In genomic region chr9:129007766-129008468, GRCh38 we compare ENCODE assay signal across 14 cellular contexts. TPM values are rescaled to one million over a fixed set of nuclear protein-coding genes. Genes with fewer than 3 reads are reported as not detected.
DNase-seq lines count a peak whose midpoint lies in the region; ATAC-seq, FAIRE-seq and TF ChIP-seq lines count a peak whose summit lies in the region.
"Had no signal": no experiment of that assay in that cellular context is flagged by ENCODE, and none has a peak within 500 bp of the region (broad histone marks: within the 10 kb centered on the region; RNA-seq: fewer than 3 reads in every experiment).

No MANE protein-coding gene starts in this region.

- CTCF ChIA-PET in K562 (lab: Yijun Ruan, JAX; ENCODE audit: low intra/inter-chr PET ratio) = no interaction called here

- no peak overlapping the region for H2AFZ ChIP-seq in K562 (ENCODE audit: low read depth, low read length)
- H2AFZ ChIP-seq: parathyroid adenoma had no signal

- no peaks in the 10 kb centered on the region for H3K79me2 ChIP-seq in K562 (ENCODE audit: control insufficient read depth, insufficient read depth, low read length)

- H3K27me3 Mint-ChIP-seq in IgD-negative memory B cell = no peaks in the 10 kb centered on the region
- H3K27me3 Mint-ChIP-seq in neural crest cell (ENCODE audit: low read depth) = peaks cover 5% of the 10 kb centered on the region

- TF ChIP-seq CTCF in K562 (IDR thresholded peaks at IDR 0.05 in 2 of 3, conservative IDR thresholded peaks at IDR 0.05 in 1 of 3; ENCODE audit: insufficient read depth in 2 of 3, low read depth in 1 of 3, low read length in 3 of 3) (no peak), neural crest cell (conservative IDR thresholded peaks at IDR 0.05) (no peak), omental fat pad (IDR thresholded peaks at IDR 0.05) (no peak)

- ATAC-seq in K562 (no peak), omental fat pad (ENCODE audit: low FRiP score) (no peak), HG03342 (IDR thresholded peaks at IDR 0.05; ENCODE audit: unreplicated experiment) (no peak), GM19455 (IDR thresholded peaks at IDR 0.05; ENCODE audit: unreplicated experiment) (no peak)

- H3K27me3 ChIP-seq in BLaER1 (no peaks in the 10 kb centered on the region), K562 (ENCODE audit: control insufficient read depth in 2 of 2, insufficient read depth in 2 of 2, low read length in 2 of 2) (no peaks in the 10 kb centered on the region)

- H3K4me1 Mint-ChIP-seq in IgD-negative memory B cell (peaks cover 1 to 6% (median 4%) of the 10 kb centered on the region in 3 donors), neural crest cell (peaks cover 5% of the 10 kb centered on the region)
- H3K4me1 Mint-ChIP-seq: immature natural killer cell had no signal

- WGBS in K562 (ENCODE audit: insufficient coverage, low coverage, missing lambda C conversion rate) = 92% methylated on average over 15 of the region's 18 CpGs

- DNase-seq in K562 (ENCODE audit: extremely low read depth in 1 of 4, low spot score in 3 of 4) (no peak), neural crest cell (ENCODE audit: low read depth, low spot score) (no peak), omental fat pad (ENCODE audit: low spot score) (no peak), NCI-H2029 treated with DMSO at 0.1 percent for 48 hours (lab: John Stamatoyannopoulos, UW) (no peak)
- DNase-seq: dermis blood vessel endothelial cell, immature natural killer cell, KBM-7, NCI-H187 treated with DMSO at 0.1 percent for 48 hours, WERI-Rb-1 had no signal

- H3K4me3 ChIP-seq in BLaER1 (no peak overlapping the region), K562 (no peak overlapping the region)

- H4K20me1 ChIP-seq in BLaER1 (peaks cover 37% of the 10 kb centered on the region; the same call in 1 of the 2 replicates), K562 (replicated peaks; ENCODE audit: control insufficient read depth, insufficient read depth, low read length) (peaks cover 17% of the 10 kb centered on the region)

- TSS peak; percentile 25 for BruUV-seq in K562 (replicated peaks; lab: Mats Ljungman, UMichigan)

- no peak for FAIRE-seq in K562 (lab: Jason Lieb, UNC)

- peak; percentile 9; the same call in 1 of the 2 replicates for TF ChIP-seq POLR2A in K562 (conservative IDR thresholded peaks at IDR 0.05)

- H3K36me3 ChIP-seq in BLaER1 (peaks cover 99% of the 10 kb centered on the region), K562 (ENCODE audit: control insufficient read depth, insufficient read depth, low read length) (peaks cover 92% of the 10 kb centered on the region)

- H3K9me3 ChIP-seq in BLaER1 = no peaks in the 10 kb centered on the region
- no peaks in the 10 kb centered on the region for H3K9me3 ChIP-seq in K562 (replicated peaks; ENCODE audit: control insufficient read depth, insufficient read depth, low read depth, low read length)

- no peaks in the 10 kb centered on the region for H3K9me1 ChIP-seq in K562 (ENCODE audit: control insufficient read depth, insufficient read depth, low read length)

- POLR2A ChIA-PET in K562 (lab: Yijun Ruan, JAX) = interaction anchor here (1.0 to 3.4 kb wide), 2 partner anchors 15 to 619 kb away, joined by 4 to 15 read pairs; partner anchors contain the start of gene NTMT1

- TF ChIP-seq RAD21 in K562 (CRISPR knock-in tag; conservative IDR thresholded peaks at IDR 0.05 in 1 of 2, IDR thresholded peaks at IDR 0.05 in 1 of 2) = no peak

- H3K36me3 Mint-ChIP-seq in IgD-negative memory B cell (peaks cover 2% of the 10 kb centered on the region), neural crest cell (ENCODE audit: low read depth) (peaks cover 8% of the 10 kb centered on the region)

- no peak overlapping the region for H3K9ac ChIP-seq in BLaER1
- peak overlapping the region in 1 of 2 experiments; percentile 67; a peak in 2 of 4 replicates for H3K9ac ChIP-seq in K562 (ENCODE audit: insufficient read depth in 1 of 2, low read depth in 2 of 2, low read length in 2 of 2)
- H3K9ac ChIP-seq: parathyroid adenoma had no signal

- no peaks in the 10 kb centered on the region for H3K9me3 Mint-ChIP-seq in IgD-negative memory B cell
- no peaks in the 10 kb centered on the region for H3K9me3 Mint-ChIP-seq in neural crest cell
- H3K9me3 Mint-ChIP-seq: immature natural killer cell had no signal

- H3K4me2 ChIP-seq in BLaER1 (peak overlapping the region; percentile 25), K562 (ENCODE audit: insufficient read depth, low read length) (no peak overlapping the region)

- peaks cover 38% of the 10 kb centered on the region for H3K4me1 ChIP-seq in BLaER1
- peaks cover 0 to 46% of the 10 kb centered on the region in 2 experiments; a peak in 3 of 5 replicates for H3K4me1 ChIP-seq in K562 (replicated peaks in 1 of 2; ENCODE audit: control insufficient read depth in 2 of 2, insufficient read depth in 2 of 2, low read length in 2 of 2)
- H3K4me1 ChIP-seq: parathyroid adenoma had no signal

- in situ Hi-C loops in K562 (cut with MboI) = no loop called here

- intact Hi-C loops in K562 (cut with micrococcal nuclease) = loop anchor here (5.0 kb wide), 1 partner anchor 276 kb away; no protein-coding TSS in a partner anchor

- peak overlapping the region; percentile 41; the same call in 1 of the 2 replicates for H3K27ac ChIP-seq in BLaER1
- no peak overlapping the region for H3K27ac ChIP-seq in K562 (ENCODE audit: extremely low read depth, low read depth, low read length)
- H3K27ac ChIP-seq: parathyroid adenoma, WERI-Rb-1 had no signal

- TF ChIP-seq EP300 in K562 (IDR thresholded peaks at IDR 0.05; ENCODE audit: low read length) = no peak

- H3K4me3 Mint-ChIP-seq in IgD-negative memory B cell (no peak overlapping the region), neural crest cell (peak overlapping the region; percentile 44)
- H3K4me3 Mint-ChIP-seq: immature natural killer cell had no signal

- H3K27ac Mint-ChIP-seq in IgD-negative memory B cell (peak overlapping the region in 2 of 3 donors; percentile 71 to 80), neural crest cell (ENCODE audit: unreplicated experiment) (peak overlapping the region; percentile 78)
- H3K27ac Mint-ChIP-seq: immature natural killer cell had no signal

TF ChIP-seq in K562, 482 proteins besides CTCF, POLR2A, EP300 and RAD21:
- TF ChIP-seq MYNN (IDR thresholded peaks at IDR 0.05) (0 out of 2 replicates have a peak, but pooled peaks have one; percentile 14), MYNN (CRISPR knock-in tag; IDR thresholded peaks at IDR 0.05) (no peak), RBM22 (IDR thresholded peaks at IDR 0.05; ENCODE audit: low read depth, low read length, poor library complexity, severe bottlenecking) (peak; percentile 74), SUPT5H (IDR thresholded peaks at IDR 0.05) (peak; percentile 26; the same call in 1 of the 2 replicates), POLR2G (IDR thresholded peaks at IDR 0.05; ENCODE audit: low read depth, low read length) (peak; percentile 76), ZNF274 (IDR thresholded peaks at IDR 0.05; ENCODE audit: borderline replicate concordance, low read depth, low read length) (no peak), ZNF764 (CRISPR knock-in tag; IDR thresholded peaks at IDR 0.05; ENCODE audit: low read depth) (no peak), RFX1 (IDR thresholded peaks at IDR 0.05) (no peak)

RNA-seq across cellular contexts. Expression of gene SH3GLB2, which starts 20.2 kb away (rescaled TPM):
- polyA plus RNA-seq in IgD-negative memory B cell = 27.7 TPM
- total RNA-seq in K562 (2011; cell fraction: chromatin; rRNA removed; ENCODE audit: low replicate concordance) = 56.9 and 171 TPM in 2 replicates
- 132 and 142 TPM in 2 replicates for total RNA-seq in K562 (2011; cell fraction: nucleolus; rRNA removed)
- total RNA-seq in K562 (2011; cell fraction: nucleoplasm; rRNA removed) = 83.5 and 91.6 TPM in 2 replicates
- total RNA-seq in K562 (2014; rRNA removed) = 58.8 and 72.7 TPM in 2 replicates
- 17.3 and 23.0 TPM in 2 replicates for total RNA-seq in K562 (2014; rRNA removed; fragmentation: Illumina TruSeq; extraction: Trizol)
- total RNA-seq in K562 (2015; rRNA removed; fragmentation: Illumina TruSeq; extraction: Trizol) = 35.2 and 35.9 TPM in 2 replicates
- 88.4 and 90.2 TPM in 2 replicates for total RNA-seq in K562 (2021)
- 60.6 and 64.2 TPM in 2 replicates for polyA plus RNA-seq in K562 (2011; rRNA removed)
- 57.8 and 99.1 TPM in 2 replicates for polyA plus RNA-seq in K562 (2011; cell fraction: cytosol; rRNA removed)
- 381 and 681 TPM in 2 replicates for polyA plus RNA-seq in K562 (2011; cell fraction: nucleus; rRNA removed)
- 72.8 and 106 TPM in 2 replicates for polyA plus RNA-seq in K562 (2012)
- polyA plus RNA-seq in K562 (2014; fragmentation: Illumina TruSeq; extraction: Trizol) = 63.3 and 68.6 TPM in 2 replicates
- under 1 TPM; 0.20 to 0.98 TPM for polyA plus RNA-seq in K562 (2014; fragmentation: Nextera tagmentation; extraction: Ambion mirVana)
- 118 and 124 TPM in 2 replicates for polyA plus RNA-seq in K562 (2014; rRNA removed)
- 7.6 and 15.5 TPM in 2 replicates for polyA minus RNA-seq in K562 (2011; rRNA and poly(A)+ RNA removed)
- 24.0 and 25.5 TPM in 2 replicates for polyA minus RNA-seq in K562 (2011; cell fraction: cytosol; rRNA and poly(A)+ RNA removed)
- polyA minus RNA-seq in K562 (2011; cell fraction: nucleus; rRNA and poly(A)+ RNA removed) = 32.9 and 40.3 TPM in 2 replicates
- total RNA-seq in neural crest cell = 71.7 and 76.1 TPM in 2 replicates
- 10 to 100 TPM; 55.5 to 75.5 (median 65.1) TPM for total RNA-seq in omental fat pad

RNA-seq across cellular contexts. Expression of gene MIGA2, which starts 28.5 kb away (rescaled TPM):
- polyA plus RNA-seq in IgD-negative memory B cell = 11.4 TPM
- 92.3 and 308 TPM in 2 replicates for total RNA-seq in K562 (2011; cell fraction: chromatin; rRNA removed; ENCODE audit: low replicate concordance)
- total RNA-seq in K562 (2011; cell fraction: nucleolus; rRNA removed) = 215 and 248 TPM in 2 replicates
- 114 and 139 TPM in 2 replicates for total RNA-seq in K562 (2011; cell fraction: nucleoplasm; rRNA removed)
- total RNA-seq in K562 (2014; rRNA removed) = 25.4 and 30.5 TPM in 2 replicates
- 5.3 and 7.3 TPM in 2 replicates for total RNA-seq in K562 (2014; rRNA removed; fragmentation: Illumina TruSeq; extraction: Trizol)
- 18.0 and 22.7 TPM in 2 replicates for total RNA-seq in K562 (2015; rRNA removed; fragmentation: Illumina TruSeq; extraction: Trizol)
- total RNA-seq in K562 (2021) = 47.6 and 49.4 TPM in 2 replicates
- polyA plus RNA-seq in K562 (2011; rRNA removed) = 19.8 and 37.8 TPM in 2 replicates
- polyA plus RNA-seq in K562 (2011; cell fraction: cytosol; rRNA removed) = 19.0 and 25.6 TPM in 2 replicates
- polyA plus RNA-seq in K562 (2011; cell fraction: nucleus; rRNA removed) = 374 and 378 TPM in 2 replicates
- 25.3 and 34.3 TPM in 2 replicates for polyA plus RNA-seq in K562 (2012)
- polyA plus RNA-seq in K562 (2014; fragmentation: Illumina TruSeq; extraction: Trizol) = 15.2 and 25.9 TPM in 2 replicates
- polyA plus RNA-seq in K562 (2014; fragmentation: Nextera tagmentation; extraction: Ambion mirVana) = under 1 TPM; 0.15 to 0.77 TPM
- polyA plus RNA-seq in K562 (2014; rRNA removed) = 51.4 and 54.1 TPM in 2 replicates
- 7.0 and 8.3 TPM in 2 replicates for polyA minus RNA-seq in K562 (2011; rRNA and poly(A)+ RNA removed)
- polyA minus RNA-seq in K562 (2011; cell fraction: cytosol; rRNA and poly(A)+ RNA removed) = 10.7 and 12.7 TPM in 2 replicates
- 52.0 and 76.5 TPM in 2 replicates for polyA minus RNA-seq in K562 (2011; cell fraction: nucleus; rRNA and poly(A)+ RNA removed)
- 34.4 and 38.3 TPM in 2 replicates for total RNA-seq in neural crest cell
- total RNA-seq in omental fat pad = 10 to 100 TPM; 19.4 to 38.5 (median 20.9) TPM
